Comparison of ENCODE assay signal across 27 cellular contexts in the genomic region with DNA sequence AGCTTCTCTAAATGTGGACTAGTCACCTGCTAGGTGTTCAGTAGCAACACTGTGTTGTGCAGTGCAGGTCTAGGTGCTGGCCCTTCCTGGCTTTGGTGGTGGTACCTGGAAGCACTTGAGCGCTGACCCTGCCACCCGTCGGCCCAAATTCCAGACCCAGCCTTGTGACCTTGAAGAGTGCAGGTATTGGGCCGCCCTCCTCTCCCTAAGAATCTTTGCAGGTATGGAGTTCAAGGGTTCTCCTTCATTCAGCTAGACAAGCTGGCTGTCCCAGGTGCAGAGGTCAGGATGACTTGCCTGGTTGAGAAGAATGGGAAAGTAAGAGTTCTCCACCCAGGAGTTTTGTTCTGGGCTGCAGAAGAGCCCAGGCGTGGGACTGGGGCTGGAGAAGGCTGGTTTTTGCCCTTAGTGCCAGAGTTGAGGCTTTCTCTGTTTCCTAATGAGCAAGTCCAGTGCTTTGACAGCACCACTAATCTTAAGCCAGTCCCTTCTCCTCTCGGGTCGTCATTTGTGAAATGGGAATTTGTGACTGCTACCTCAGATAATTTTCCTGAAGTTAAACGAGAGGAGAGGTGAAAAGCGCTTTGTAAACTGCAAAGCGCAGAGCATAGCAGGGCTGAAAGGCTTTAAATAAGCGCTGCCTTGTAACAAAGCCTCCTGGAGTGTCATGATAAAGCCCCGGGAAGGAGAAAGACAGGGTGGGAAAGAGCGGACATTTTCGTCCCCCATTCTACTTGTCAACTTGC. TPM values are rescaled to one million over a fixed set of nuclear protein-coding genes. Genes with fewer than 3 reads are reported as not detected.
A peak's percentile ranks its signal among the peaks of the same experiment; 100 is the strongest.
DNase-seq lines count a peak whose midpoint lies in the region; ATAC-seq and TF ChIP-seq lines count a peak whose summit lies in the region.
"Had no signal": no experiment of that assay in that cellular context is flagged by ENCODE, and none has a peak within 500 bp of the region (broad histone marks: within the 10 kb centered on the region; RNA-seq: fewer than 3 reads in every experiment).

No MANE protein-coding gene starts in this region.

- H3K4me1 ChIP-seq in NT2/D1 (ENCODE audit: insufficient read depth, insufficient read length) (peaks cover 9% of the 10 kb centered on the region), iPS-18a (ENCODE audit: control insufficient read depth, low read depth, low read length) (peaks cover 8% of the 10 kb centered on the region), osteoblast (ENCODE audit: insufficient read depth, low read length) (no peaks in the 10 kb centered on the region)
- H3K4me1 ChIP-seq: colonic mucosa had no signal

- H3K4me2 ChIP-seq in osteoblast (ENCODE audit: insufficient read depth, low read length), result no peak overlapping the region

- no peaks in the 10 kb centered on the region for H3K36me3 ChIP-seq in NT2/D1 (ENCODE audit: insufficient read depth, insufficient read length, low read length)
- H3K36me3 ChIP-seq in iPS-18a (ENCODE audit: control insufficient read depth, low read depth, low read length), result no peaks in the 10 kb centered on the region
- no peaks in the 10 kb centered on the region for H3K36me3 ChIP-seq in osteoblast (ENCODE audit: insufficient read depth, low read length)
- H3K36me3 ChIP-seq: colonic mucosa, esophagus muscularis mucosa, spleen had no signal

- H3K9ac ChIP-seq in NT2/D1 (ENCODE audit: insufficient read length, low read depth) (peak overlapping the region; percentile 22), iPS-18a (ENCODE audit: low read length) (no peak overlapping the region)

- H3K27me3 Mint-ChIP-seq in HFFc6 (ENCODE audit: insufficient read depth), result peaks cover 48% of the 10 kb centered on the region

- in situ Hi-C loops in GM13977 (cut with MboI; ENCODE audit: low pct_unique_long_range_greater_than_20kb, low sequenced_read_pairs, unreplicated experiment), result no loop called here

- no peak overlapping the region for H2AFZ ChIP-seq in osteoblast (ENCODE audit: low read length)

- H3K9me3 Mint-ChIP-seq in HFFc6, result peaks cover 4% of the 10 kb centered on the region; the same call in 1 of the 2 replicates
- H3K9me3 Mint-ChIP-seq: activated CD4-positive, alpha-beta memory T cell treated with anti-CD3 and anti-CD28 coated beads, Interleukin-2, amount 10 ng/mL, durations not matched to agents 7 days and 5 days; effector memory CD8-positive, alpha-beta T cell had no signal

- H3K4me3 ChIP-seq in NT2/D1 (ENCODE audit: insufficient read length, low read depth), result no peak overlapping the region
- peak overlapping the region; percentile 4 for H3K4me3 ChIP-seq in iPS-18a (ENCODE audit: low read length)
- H3K4me3 ChIP-seq in osteoblast (ENCODE audit: insufficient read depth, low read length), result no peak overlapping the region
- H3K4me3 ChIP-seq: colonic mucosa, esophagus muscularis mucosa had no signal

- ATAC-seq in HG02588 (IDR thresholded peaks at IDR 0.05; ENCODE audit: unreplicated experiment), result no peak
- ATAC-seq: effector memory CD8-positive, alpha-beta T cell; Panc1 had no signal

- no peaks in the 10 kb centered on the region for H3K79me2 ChIP-seq in osteoblast (ENCODE audit: insufficient read depth, low read length)

- H3K27me3 ChIP-seq in NT2/D1 (ENCODE audit: insufficient read depth, insufficient read length), result peaks cover 98% of the 10 kb centered on the region
- peaks cover 100% of the 10 kb centered on the region for H3K27me3 ChIP-seq in iPS-18a (ENCODE audit: control insufficient read depth, insufficient read depth, low read length)
- peaks cover 95% of the 10 kb centered on the region for H3K27me3 ChIP-seq in osteoblast (ENCODE audit: insufficient read depth, low read length)

- H3K27ac ChIP-seq in iPS-18a (ENCODE audit: low read length), result no peak overlapping the region
- H3K27ac ChIP-seq in osteoblast (ENCODE audit: low read depth, low read length), result no peak overlapping the region
- H3K27ac ChIP-seq: colonic mucosa, esophagus muscularis mucosa, spleen had no signal

- H4K20me1 ChIP-seq in osteoblast (ENCODE audit: insufficient read depth, low read length), result no peaks in the 10 kb centered on the region

- TF ChIP-seq CTCF in HFFc6 (IDR thresholded peaks at IDR 0.05) (no peak), osteoblast (IDR thresholded peaks at IDR 0.05; ENCODE audit: extremely low read depth, low read depth, low read length) (no peak), GM13977 (IDR thresholded peaks at IDR 0.05; ENCODE audit: extremely low read depth, insufficient read depth, missing control alignments) (no peak)

- H3K36me3 Mint-ChIP-seq in HFFc6 (ENCODE audit: low read depth), result peaks cover 38% of the 10 kb centered on the region

- peak overlapping the region; percentile 82 for H3K27ac Mint-ChIP-seq in HFFc6
- H3K27ac Mint-ChIP-seq: activated CD4-positive, alpha-beta memory T cell treated with anti-CD3 and anti-CD28 coated beads, Interleukin-2, amount 10 ng/mL, durations not matched to agents 7 days and 5 days; effector memory CD8-positive, alpha-beta T cell had no signal

- DNase-seq in HFFc6 (no peak), NT2/D1 (ENCODE audit: low read depth, low spot score) (no peak), osteoblast (ENCODE audit: insufficient read length, low spot score, missing footprints) (peak; percentile 45), GM13977 (ENCODE audit: low spot score) (no peak), NCI-H1092 treated with DMSO at 0.1 percent for 48 hours (lab: John Stamatoyannopoulos, UW) (no peak)
- DNase-seq: activated CD4-positive, alpha-beta memory T cell treated with anti-CD3 and anti-CD28 coated beads, Interleukin-2, amount 10 ng/mL, durations not matched to agents 7 days and 5 days; activated CD4-positive, CD25-positive, alpha-beta regulatory T cell; activated gamma-delta T cell treated with Interleukin-2 at 50 U/mL for 16 hours; colonic mucosa; effector memory CD8-positive, alpha-beta T cell; foreskin melanocyte; hippocampal formation; Kasumi-1; MV-4-11; NCI-H2171 treated with DMSO at 0.1 percent for 48 hours; NCI-H524; NK-92 treated with Interleukin-12 subunit alpha and Interleukin-12 subunit beta, amount 100 ng/mL, for 24 hours; occipital lobe; SHP77 treated with DMSO at 0.1 percent for 48 hours; spleen; stimulated activated CD4-positive, alpha-beta T cell treated with anti-CD3 and anti-CD28 coated beads, Interleukin-4, amount 100 ng/mL, for 1 hour had no signal

- H3K4me1 Mint-ChIP-seq in HFFc6 (ENCODE audit: low read depth), result peaks cover 68% of the 10 kb centered on the region

- H3K4me3 Mint-ChIP-seq in HFFc6, result peak overlapping the region; percentile 89
- H3K4me3 Mint-ChIP-seq: activated CD4-positive, alpha-beta memory T cell treated with anti-CD3 and anti-CD28 coated beads, Interleukin-2, amount 10 ng/mL, durations not matched to agents 7 days and 5 days had no signal

- H3K9me3 ChIP-seq in NT2/D1 (ENCODE audit: insufficient read depth, low read length) (no peaks in the 10 kb centered on the region), iPS-18a (ENCODE audit: control insufficient read depth, low read depth, low read length) (no peaks in the 10 kb centered on the region), osteoblast (ENCODE audit: low read depth, low read length) (no peaks in the 10 kb centered on the region)
- H3K9me3 ChIP-seq: colonic mucosa, esophagus muscularis mucosa had no signal

RNA-seq across cellular contexts. Expression of gene FOXE1, which starts 4.0 kb away (rescaled TPM):
- total RNA-seq in HFFc6 (2021; fragmentation: NEBNext Ultra II Directional; extraction: Animal tissue kit (Norgen Biotek cat#: 25700)), result 100 to 1,000 TPM in 4 of 6 experiments, 10 to 100 TPM in 2; 51.0 to 173 (median 158) TPM
- total RNA-seq in osteoblast, result not detected in 2 replicates
- total RNA-seq: activated CD4-positive, alpha-beta memory T cell treated with anti-CD3 and anti-CD28 coated beads, Interleukin-2, amount 10 ng/mL, durations not matched to agents 7 days and 5 days; colonic mucosa; esophagus muscularis mucosa; HT1080; liver; occipital lobe; spleen had no signal

Comparison
In these comparisons a context has a peak if more than half of its experiments do, and no peak if none do; other contexts are left out.
1. RNA of gene FOXE1, which starts 4.0 kb away (total RNA-seq): 51.0 to 173 TPM in HFFc6; not detected in osteoblast; every median in the first group is over 10 times any median in the second.